19 cellular contexts compared by ENCODE assay signal in the genomic region with DNA sequence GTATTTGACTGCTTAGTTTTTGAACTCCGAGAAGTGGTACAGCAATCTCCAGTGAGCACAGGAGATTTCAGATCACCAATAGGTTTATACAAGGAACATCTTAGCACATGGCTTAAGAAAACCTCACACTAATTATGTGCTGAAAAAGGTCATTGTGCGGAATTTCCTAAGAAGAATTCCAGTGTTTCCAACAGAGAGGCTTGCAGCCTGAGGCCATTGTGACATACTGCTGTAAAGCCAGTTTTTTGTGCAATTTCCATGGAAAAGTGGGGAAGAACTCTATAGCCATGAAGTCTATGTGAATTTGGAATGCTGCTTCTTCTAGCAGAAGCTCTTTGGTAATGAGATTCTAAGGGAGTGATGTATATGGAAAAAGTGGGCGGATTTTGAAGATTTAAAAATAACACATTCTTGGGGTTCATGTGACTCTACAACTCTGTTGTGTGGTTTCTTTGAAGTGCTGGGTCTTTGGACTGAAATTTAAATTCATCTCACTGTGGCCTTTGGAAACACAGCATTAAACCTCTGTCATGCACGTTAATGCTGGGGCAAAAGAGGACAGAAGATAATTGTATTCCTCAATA.
A peak's percentile ranks its signal among the peaks of the same experiment; 100 is the strongest.
DNase-seq lines count a peak whose midpoint lies in the region; ATAC-seq and TF ChIP-seq lines count a peak whose summit lies in the region.
"Had no signal": no experiment of that assay in that cellular context is flagged by ENCODE, and none has a peak within 500 bp of the region (broad histone marks: within the 10 kb centered on the region; RNA-seq: fewer than 3 reads in every experiment).

No MANE protein-coding gene starts in this region.

- H3K36me3 ChIP-seq in A673 (ENCODE audit: insufficient read depth, low read length, poor library complexity, severe bottlenecking) (no peaks in the 10 kb centered on the region), Loucy (ENCODE audit: insufficient read depth, low read length) (no peaks in the 10 kb centered on the region), mesodermal cell (ENCODE audit: control insufficient read depth, insufficient read depth, low read length) (no peaks in the 10 kb centered on the region), lower lobe of right lung (no peaks in the 10 kb centered on the region)
- H3K36me3 ChIP-seq: adrenal gland, esophagus squamous epithelium, heart right ventricle had no signal

- DNase-seq in A673 (ENCODE audit: low spot score) = no peak
- DNase-seq in dedifferentiated amniotic fluid mesenchymal stem cell (ENCODE audit: extremely low spot score) = peak; percentile 26
- no peak for DNase-seq in NCI-H1436 (lab: John Stamatoyannopoulos, UW)
- DNase-seq in lower lobe of right lung = no peak
- DNase-seq: activated CD4-positive, alpha-beta T cell treated with anti-CD3 and anti-CD28 coated beads for 48 hours; adrenal gland; caudate nucleus; CD4-positive, CD25-positive, alpha-beta regulatory T cell; esophagus squamous epithelium; heart right ventricle; natural killer cell; posterior cingulate gyrus had no signal

- POLR2A ChIA-PET in A673 (lab: Charles Lee; ENCODE audit: low non-redundant PET) = no interaction called here

- no peak overlapping the region for H2AFZ ChIP-seq in Loucy (ENCODE audit: low read length)

- H3K9me3 ChIP-seq in A673 (ENCODE audit: low read depth, low read length, poor library complexity, severe bottlenecking) (peaks cover 8% of the 10 kb centered on the region), Loucy (ENCODE audit: insufficient read depth, low read depth, low read length) (no peaks in the 10 kb centered on the region), mesodermal cell (ENCODE audit: control insufficient read depth, low read length) (no peaks in the 10 kb centered on the region), lower lobe of right lung (no peaks in the 10 kb centered on the region)
- H3K9me3 ChIP-seq: A549, adrenal gland had no signal

- H3K4me1 ChIP-seq in A673 (ENCODE audit: insufficient read depth, low read length, poor library complexity, severe bottlenecking) (peaks cover 33% of the 10 kb centered on the region), Loucy (ENCODE audit: insufficient read depth, low read length, poor library complexity, severe bottlenecking) (peaks cover 38% of the 10 kb centered on the region), mesodermal cell (ENCODE audit: control insufficient read depth, insufficient read depth, low read length, poor library complexity, severe bottlenecking) (no peaks in the 10 kb centered on the region), lower lobe of right lung (peaks cover 44% of the 10 kb centered on the region)
- H3K4me1 ChIP-seq: A549, adrenal gland had no signal

- H3K79me2 ChIP-seq in Loucy (ENCODE audit: insufficient read depth, low read length) = no peaks in the 10 kb centered on the region

- 88 to 93% methylated on average over 2 to 3 of the region's 4 CpGs for WGBS in mesodermal cell (ENCODE audit: insufficient coverage in 2 of 2), 2 experiments

- no peaks in the 10 kb centered on the region for H4K20me1 ChIP-seq in Loucy (ENCODE audit: insufficient read depth, low read length, poor library complexity, severe bottlenecking)

- H3F3A ChIP-seq in Loucy (ENCODE audit: low read depth) = no peaks in the 10 kb centered on the region

- CTCF ChIA-PET in A673 (lab: Charles Lee) = no interaction called here

- H3K4me3 ChIP-seq in A673 (ENCODE audit: low read depth, low read length, poor library complexity, severe bottlenecking) = no peak overlapping the region
- H3K4me3 ChIP-seq in Loucy (ENCODE audit: low read length, poor library complexity, severe bottlenecking) = no peak overlapping the region
- H3K4me3 ChIP-seq in mesodermal cell (ENCODE audit: extremely low read depth, insufficient read depth, low read length, poor library complexity, severe bottlenecking) = no peak overlapping the region
- H3K4me3 ChIP-seq in lower lobe of right lung = no peak overlapping the region
- H3K4me3 ChIP-seq: A549, adrenal gland, esophagus squamous epithelium, heart right ventricle had no signal

- ATAC-seq in HG03175 (IDR thresholded peaks at IDR 0.05; ENCODE audit: unreplicated experiment) = no peak
- ATAC-seq in HG02571 (IDR thresholded peaks at IDR 0.05; ENCODE audit: unreplicated experiment) = no peak
- no peak for ATAC-seq in lower lobe of right lung
- ATAC-seq: A549, HCT116, natural killer cell had no signal

- no peaks in the 10 kb centered on the region for H3K9me2 ChIP-seq in Loucy (replicated peaks; ENCODE audit: low read depth, low read length)

- peak overlapping the region; percentile 24 for H3K4me2 ChIP-seq in Loucy (ENCODE audit: low read depth, low read length, poor library complexity, severe bottlenecking)
- H3K4me2 ChIP-seq: A549 had no signal

- H3K27me3 ChIP-seq in A673 (replicated peaks; ENCODE audit: insufficient read depth, low read depth, low read length, poor library complexity) = no peaks in the 10 kb centered on the region
- no peaks in the 10 kb centered on the region for H3K27me3 ChIP-seq in Loucy (ENCODE audit: insufficient read depth, low read length, poor library complexity, severe bottlenecking)
- no peaks in the 10 kb centered on the region for H3K27me3 ChIP-seq in lower lobe of right lung (ENCODE audit: low read depth)
- H3K27me3 ChIP-seq: adrenal gland, esophagus squamous epithelium, heart right ventricle had no signal

- H3K9ac ChIP-seq in Loucy (ENCODE audit: low read depth, low read length, poor library complexity, severe bottlenecking) = no peak overlapping the region

- TF ChIP-seq CTCF in A673 (conservative IDR thresholded peaks at IDR 0.05; ENCODE audit: low read depth, low read length) = no peak
- no peak for TF ChIP-seq CTCF in Loucy (conservative IDR thresholded peaks at IDR 0.05; ENCODE audit: low read length)
- no peak for TF ChIP-seq CTCF in lower lobe of right lung (IDR thresholded peaks at IDR 0.05)

- intact Hi-C loops in A673 (cut with micrococcal nuclease; ENCODE audit: unreplicated experiment) = no loop called here
- intact Hi-C loops in lower lobe of right lung (cut with DNase I) = no loop called here

- H3K27ac ChIP-seq in A673 (ENCODE audit: low read depth, low read length, poor library complexity, severe bottlenecking) = peak overlapping the region; percentile 57
- H3K27ac ChIP-seq in mesodermal cell (ENCODE audit: low read depth, low read length, severe bottlenecking) = peak overlapping the region; percentile 46
- no peak overlapping the region for H3K27ac ChIP-seq in lower lobe of right lung
- H3K27ac ChIP-seq: A549, adrenal gland, RWPE1 had no signal

- BruUV-seq in A673 (replicated peaks; lab: Mats Ljungman, UMichigan) = no TSS peak
